22 cellular contexts compared by ENCODE assay signal in genomic region chr6:20997143-20997792, GRCh38.
DNase-seq lines count a peak whose midpoint lies in the region; ATAC-seq, FAIRE-seq and TF ChIP-seq lines count a peak whose summit lies in the region.
"Had no signal": no experiment of that assay in that cellular context is flagged by ENCODE, and none has a peak within 500 bp of the region (broad histone marks: within the 10 kb centered on the region; RNA-seq: fewer than 3 reads in every experiment).

No MANE protein-coding gene starts in this region.

- TF ChIP-seq POLR2A in GM12878 (IDR thresholded peaks at IDR 0.05; ENCODE audit: low read depth, low read length), result no peak

- peak; percentile 73 for ATAC-seq in GM12878
- ATAC-seq: effector memory CD8-positive, alpha-beta T cell; left colon; stimulated activated memory B cell treated with anti-CD40 and anti-IgM and Interleukin-4, amounts not matched to agents 10 μg/mL and 1 μg/mL and 100 μg/mL, for 72 hours had no signal

- peaks cover 23% of the 10 kb centered on the region for H3K4me1 Mint-ChIP-seq in progenitor cell of endocrine pancreas (ENCODE audit: low read depth)
- H3K4me1 Mint-ChIP-seq: activated naive CD8-positive, alpha-beta T cell treated with anti-CD3 and anti-CD28 coated beads, Interleukin-2, amount 10 ng/mL, durations not matched to agents 7 days and 5 days had no signal

- H3K36me3 Mint-ChIP-seq in progenitor cell of endocrine pancreas (ENCODE audit: insufficient read depth), result peaks cover 14% of the 10 kb centered on the region

- 0 out of 2 replicates have a peak, but pooled peaks cover 3% of the 10 kb centered on the region for H3K4me1 ChIP-seq in HEK293 (ENCODE audit: control insufficient read depth, insufficient read depth, low read length)
- H3K4me1 ChIP-seq in GM12878 (ENCODE audit: control insufficient read depth, insufficient read depth, low read length), result peaks cover 9% of the 10 kb centered on the region
- no peaks in the 10 kb centered on the region for H3K4me1 ChIP-seq in effector memory CD4-positive, alpha-beta T cell (ENCODE audit: control insufficient read depth, insufficient read depth, low read length, poor library complexity, severe bottlenecking)
- H3K4me1 ChIP-seq: BLaER1 treated with 17β-estradiol and CSF1 and Interleukin-3, amounts not matched to agents 10 nM and 100 nM; parathyroid adenoma had no signal

- in situ Hi-C loops in GM12878 (cut with MboI), result no loop called here

- 20% methylated on average over 3 of the region's 3 CpGs for WGBS in GM12878 (ENCODE audit: insufficient coverage, insufficient replicate concordance, low lambda C conversion rate, missing lambda C conversion rate)

- no peaks in the 10 kb centered on the region for H3K27me3 Mint-ChIP-seq in progenitor cell of endocrine pancreas
- H3K27me3 Mint-ChIP-seq: activated naive CD8-positive, alpha-beta T cell treated with anti-CD3 and anti-CD28 coated beads, Interleukin-2, amount 10 ng/mL, durations not matched to agents 7 days and 5 days; effector memory CD8-positive, alpha-beta T cell; stimulated activated memory B cell treated with anti-CD40 and anti-IgM and Interleukin-4, amounts not matched to agents 10 μg/mL and 1 μg/mL and 100 μg/mL, for 72 hours had no signal

- H3K36me3 ChIP-seq in HEK293 (ENCODE audit: control insufficient read depth in 2 of 2, insufficient read depth in 1 of 2, low read length in 2 of 2), result no peaks in the 10 kb centered on the region
- no peaks in the 10 kb centered on the region; a peak in 1 of 4 replicates for H3K36me3 ChIP-seq in GM12878 (ENCODE audit: control insufficient read depth in 2 of 2, insufficient read depth in 2 of 2, low read length in 1 of 2)
- H3K36me3 ChIP-seq in effector memory CD4-positive, alpha-beta T cell (ENCODE audit: control insufficient read depth, insufficient read depth, low read length), result no peaks in the 10 kb centered on the region
- H3K36me3 ChIP-seq: cardiac muscle cell had no signal

- RAD21 ChIA-PET in GM12878 (lab: Charles Lee; ENCODE audit: unreplicated experiment), result interaction anchor here (0.5 to 2.8 kb wide), 8 partner anchors 13 to 1824 kb away, joined by 3 to 20 read pairs (median 4); no protein-coding TSS in a partner anchor

- no peak for TF ChIP-seq RAD21 in GM12878 (IDR thresholded peaks at IDR 0.05; ENCODE audit: insufficient read depth, low read depth, low read length)

- H3K4me3 Mint-ChIP-seq in progenitor cell of endocrine pancreas (ENCODE audit: low read depth), result no peak overlapping the region
- H3K4me3 Mint-ChIP-seq: activated naive CD8-positive, alpha-beta T cell treated with anti-CD3 and anti-CD28 coated beads, Interleukin-2, amount 10 ng/mL, durations not matched to agents 7 days and 5 days; effector memory CD8-positive, alpha-beta T cell; stimulated activated memory B cell treated with anti-CD40 and anti-IgM and Interleukin-4, amounts not matched to agents 10 μg/mL and 1 μg/mL and 100 μg/mL, for 72 hours had no signal

- no peaks in the 10 kb centered on the region for H3K79me2 ChIP-seq in GM12878 (ENCODE audit: control insufficient read depth, insufficient read depth, low read length)
- H3K79me2 ChIP-seq: parathyroid adenoma had no signal

- peaks cover 7% of the 10 kb centered on the region for H3K9me3 Mint-ChIP-seq in progenitor cell of endocrine pancreas (ENCODE audit: low read depth)
- H3K9me3 Mint-ChIP-seq: effector memory CD8-positive, alpha-beta T cell; stimulated activated memory B cell treated with anti-CD40 and anti-IgM and Interleukin-4, amounts not matched to agents 10 μg/mL and 1 μg/mL and 100 μg/mL, for 72 hours had no signal

- TF ChIP-seq EP300 in GM12878 (IDR thresholded peaks at IDR 0.05; ENCODE audit: borderline replicate concordance in 1 of 2, control insufficient read depth in 1 of 2, low read depth in 2 of 2, low read length in 2 of 2), result no peak

- BruUV-seq in GM12878 (replicated peaks; lab: Mats Ljungman, UMichigan), result no TSS peak

- H3K4me3 ChIP-seq in HEK293 (ENCODE audit: low read depth, low read length), result no peak overlapping the region
- H3K4me3 ChIP-seq in GM12878, result no peak overlapping the region
- H3K4me3 ChIP-seq in effector memory CD4-positive, alpha-beta T cell (ENCODE audit: insufficient read depth, low read depth, low read length, poor library complexity, severe bottlenecking), result no peak overlapping the region
- H3K4me3 ChIP-seq: BLaER1 treated with 17β-estradiol and CSF1 and Interleukin-3, amounts not matched to agents 10 nM and 100 nM; cardiac muscle cell had no signal

- FAIRE-seq in GM12878 (lab: Jason Lieb, UNC), result no peak

- no peaks in the 10 kb centered on the region for H4K20me1 ChIP-seq in GM12878 (ENCODE audit: control insufficient read depth, insufficient read depth)
- H4K20me1 ChIP-seq: BLaER1 treated with 17β-estradiol and CSF1 and Interleukin-3, amounts not matched to agents 10 nM and 100 nM had no signal

- peak overlapping the region; percentile 54 for H3K4me2 ChIP-seq in GM12878 (ENCODE audit: control insufficient read depth, insufficient read depth)
- H3K4me2 ChIP-seq: BLaER1 treated with 17β-estradiol and CSF1 and Interleukin-3, amounts not matched to agents 10 nM and 100 nM had no signal

- DNase-seq in NCI-H2029 treated with DMSO at 0.1 percent for 48 hours (lab: John Stamatoyannopoulos, UW) (peak; percentile 40), NCI-H2029 (lab: John Stamatoyannopoulos, UW) (no peak), GM12878 (ENCODE audit: low read depth, low spot score) (no peak), progenitor cell of endocrine pancreas (ENCODE audit: low spot score, unreplicated experiment) (no peak), NCI-H1092 (lab: John Stamatoyannopoulos, UW) (no peak), superior temporal gyrus (ENCODE audit: extremely low spot score) (no peak)
- DNase-seq in effector memory CD4-positive, alpha-beta T cell, result no peak
- DNase-seq: 8988T; activated naive CD8-positive, alpha-beta T cell treated with anti-CD3 and anti-CD28 coated beads, Interleukin-2, amount 10 ng/mL, durations not matched to agents 7 days and 5 days; activated T-cell treated with anti-CD3 and anti-CD28 coated beads, Interleukin-2, amount 50 U/mL, for 48 hours; DMS 273 treated with DMSO at 0.1 percent for 48 hours; effector memory CD8-positive, alpha-beta T cell; hypothalamus; left colon; NCI-H1930; NCI-H524 treated with DMSO at 0.1 percent for 48 hours; trophoblast cell had no signal

- no peak overlapping the region for H3K9ac ChIP-seq in GM12878 (ENCODE audit: control insufficient read depth, insufficient read depth, low read length)
- H3K9ac ChIP-seq: BLaER1 treated with 17β-estradiol and CSF1 and Interleukin-3, amounts not matched to agents 10 nM and 100 nM; parathyroid adenoma had no signal

- TF ChIP-seq CTCF in HEK293 (tag by site-specific recombination; IDR thresholded peaks at IDR 0.05) (no peak), GM12878 (IDR thresholded peaks at IDR 0.05 in 2 of 3, conservative IDR thresholded peaks at IDR 0.05 in 1 of 3; ENCODE audit: control insufficient read depth in 2 of 3, extremely low read depth in 1 of 3, insufficient read depth in 1 of 3, low read depth in 3 of 3, low read length in 3 of 3) (no peak), progenitor cell of endocrine pancreas (IDR thresholded peaks at IDR 0.05; ENCODE audit: unreplicated experiment) (no peak)

- SMC1A ChIA-PET in GM12878 (lab: Charles Lee; ENCODE audit: uncharacterized antibody, unreplicated experiment), result interaction anchor here (0.7 to 3.0 kb wide), 19 partner anchors 9 to 433 kb away, joined by 3 to 10 read pairs (median 4); no protein-coding TSS in a partner anchor

- CTCF ChIA-PET in HEK293 (lab: Yijun Ruan, JAX) (interaction anchor here (0.6 kb wide), 1 partner anchor 19 kb away, joined by 3 read pairs; no protein-coding TSS in a partner anchor), GM12878 (lab: Yijun Ruan, JAX) (interaction anchor here (1.9 kb wide), 1 partner anchor 8 kb away, joined by 4 read pairs; no protein-coding TSS in a partner anchor)

- peak overlapping the region; percentile 8 for H3K27ac Mint-ChIP-seq in progenitor cell of endocrine pancreas
- H3K27ac Mint-ChIP-seq: activated naive CD8-positive, alpha-beta T cell treated with anti-CD3 and anti-CD28 coated beads, Interleukin-2, amount 10 ng/mL, durations not matched to agents 7 days and 5 days; effector memory CD8-positive, alpha-beta T cell; stimulated activated memory B cell treated with anti-CD40 and anti-IgM and Interleukin-4, amounts not matched to agents 10 μg/mL and 1 μg/mL and 100 μg/mL, for 72 hours had no signal

- POLR2A ChIA-PET in HEK293 (lab: Yijun Ruan, JAX) (no interaction called here), GM12878 (lab: Charles Lee) (interaction anchor here (0.6 to 1.5 kb wide), 3 partner anchors 20 to 58 kb away, joined by 4 to 5 read pairs (median 5); no protein-coding TSS in a partner anchor)

- no peak overlapping the region for H3K27ac ChIP-seq in HEK293 (ENCODE audit: extremely low read depth, low read depth, low read length)
- H3K27ac ChIP-seq in GM12878 (ENCODE audit: control insufficient read depth, insufficient read depth), result peak overlapping the region; percentile 24; the same call in 1 of the 2 replicates
- no peak overlapping the region for H3K27ac ChIP-seq in effector memory CD4-positive, alpha-beta T cell (ENCODE audit: insufficient read depth, low read length, poor library complexity, severe bottlenecking)
- H3K27ac ChIP-seq: BLaER1 treated with 17β-estradiol and CSF1 and Interleukin-3, amounts not matched to agents 10 nM and 100 nM; cardiac muscle cell; parathyroid adenoma had no signal

- H3K27me3 ChIP-seq in GM12878 (replicated peaks in 1 of 2; ENCODE audit: control insufficient read depth in 2 of 2, insufficient read depth in 2 of 2, low read length in 1 of 2), result no peaks in the 10 kb centered on the region
- H3K27me3 ChIP-seq in effector memory CD4-positive, alpha-beta T cell (replicated peaks; ENCODE audit: control insufficient read depth, insufficient read depth, low read length, poor library complexity, severe bottlenecking), result no peaks in the 10 kb centered on the region
- H3K27me3 ChIP-seq: BLaER1 treated with 17β-estradiol and CSF1 and Interleukin-3, amounts not matched to agents 10 nM and 100 nM; cardiac muscle cell had no signal

- H3K9me3 ChIP-seq in HEK293 (ENCODE audit: control insufficient read depth, insufficient read depth, low read depth, low read length) (no peaks in the 10 kb centered on the region; the same call in 1 of the 2 replicates), GM12878 (replicated peaks; ENCODE audit: control insufficient read depth, insufficient read depth, low read length) (no peaks in the 10 kb centered on the region; the same call in 2 of the 3 replicates)
- H3K9me3 ChIP-seq in effector memory CD4-positive, alpha-beta T cell (ENCODE audit: control insufficient read depth, low read length), result no peaks in the 10 kb centered on the region

- intact Hi-C loops in GM12878 (cut with micrococcal nuclease; ENCODE audit: unreplicated experiment), result no loop called here

- H2AFZ ChIP-seq in GM12878 (ENCODE audit: control insufficient read depth, low read depth, low read length), result no peak overlapping the region
- H2AFZ ChIP-seq: parathyroid adenoma had no signal

TF ChIP-seq in HEK293, 187 proteins besides CTCF, POLR2A, EP300 and RAD21 (continues in another document):
- TF ChIP-seq ZNF658 (tag by site-specific recombination; IDR thresholded peaks at IDR 0.05), result no peak
